8 cellular contexts compared by ENCODE assay signal in the genomic region with DNA sequence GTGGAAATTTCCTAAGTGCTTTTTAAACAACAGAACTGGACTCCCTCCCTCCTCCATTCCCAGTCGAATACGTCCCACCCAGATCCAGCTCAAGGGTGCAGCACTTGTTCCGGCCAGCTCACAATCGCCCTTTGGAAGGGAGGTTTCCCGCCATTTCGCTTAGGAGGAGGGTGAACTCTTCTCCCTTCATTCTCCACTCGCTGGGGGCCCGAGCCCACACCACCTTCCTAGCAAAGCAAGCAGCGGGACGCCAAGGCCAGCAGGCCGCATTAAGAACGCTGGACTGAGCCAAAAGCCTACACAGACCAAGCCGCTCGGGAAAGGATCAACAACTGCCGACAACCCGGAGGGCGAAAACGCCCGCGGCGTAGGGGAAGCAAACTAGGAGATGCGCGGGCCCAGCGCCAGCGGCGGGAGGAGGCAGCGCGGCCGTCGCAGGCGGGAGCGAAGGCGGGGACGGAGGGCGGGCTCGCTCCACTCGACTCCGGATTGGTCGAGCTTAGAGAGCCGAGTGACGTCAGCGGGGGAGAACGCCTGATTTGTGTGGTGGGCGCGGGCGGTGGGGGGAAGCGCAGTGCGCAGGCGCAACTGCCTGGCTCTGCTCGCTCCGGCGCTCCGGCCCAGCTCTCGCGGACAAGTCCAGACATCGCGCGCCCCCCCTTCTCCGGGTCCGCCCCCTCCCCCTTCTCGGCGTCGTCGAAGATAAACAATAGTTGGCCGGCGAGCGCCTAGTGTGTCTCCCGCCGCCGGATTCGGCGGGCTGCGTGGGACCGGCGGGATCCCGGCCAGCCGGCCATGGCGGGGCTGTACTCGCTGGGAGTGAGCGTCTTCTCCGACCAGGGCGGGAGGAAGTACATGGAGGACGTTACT. TPM values are rescaled to one million over a fixed set of nuclear protein-coding genes. Genes with fewer than 3 reads are reported as not detected.
DNase-seq lines count a peak whose midpoint lies in the region; ATAC-seq and TF ChIP-seq lines count a peak whose summit lies in the region.

A gene (plus strand): TSS at position 574 of the 870 bp plus-strand sequence. CDS start 222 bp downstream, at position 796.

- H3K27me3 ChIP-seq in HAP-1 (ENCODE audit: low read depth) (no peaks in the 10 kb centered on the region), MG63 (no peaks in the 10 kb centered on the region)

- H3K4me1 ChIP-seq in HAP-1: peaks cover 23% of the 10 kb centered on the region

- H3K4me1 Mint-ChIP-seq in natural killer cell treated with Interleukin-12 subunit alpha and Interleukin-12 subunit beta and Interleukin-15 and Interleukin-18, amount 100 ng/mL, for 72 hours (ENCODE audit: low read depth in 2 of 2): peaks cover 29 to 32% of the 10 kb centered on the region in 2 donors

- H3K4me3 Mint-ChIP-seq in natural killer cell treated with Interleukin-12 subunit alpha and Interleukin-12 subunit beta and Interleukin-15 and Interleukin-18, amount 100 ng/mL, for 72 hours: peak within 1 kb of the TSS; percentile 99

- peaks cover 8% of the 10 kb centered on the region for H3K36me3 ChIP-seq in HAP-1 (replicated peaks)
- H3K36me3 ChIP-seq in MG63: no peaks in the 10 kb centered on the region

- DNase-seq in G401 (ENCODE audit: low spot score) (peak; percentile 99), HAP-1 (ENCODE audit: low spot score in 2 of 2) (peak; percentile 97 to 99), MG63 (peak; percentile 99), SHP77 (lab: John Stamatoyannopoulos, UW) (peak; percentile 97 to 99), fibroblast of pulmonary artery (ENCODE audit: low read depth) (peak; percentile 99)
- DNase-seq in activated effector memory CD4-positive, alpha-beta T cell treated with Interleukin-2 at 50 U/mL for 16 hours: peak; percentile 96
- DNase-seq in natural killer cell treated with Interleukin-12 subunit alpha and Interleukin-12 subunit beta and Interleukin-15 and Interleukin-18, amount 100 ng/mL, for 72 hours (ENCODE audit: low spot score): peak; percentile 99
- peak; percentile 97 for DNase-seq in stimulated activated naive CD4-positive, alpha-beta T cell treated with Interleukin-2 at 50 U/mL for 16 hours (lab: John Stamatoyannopoulos, UW)

- H3K9me3 ChIP-seq in HAP-1 (no peaks in the 10 kb centered on the region), MG63 (no peaks in the 10 kb centered on the region)

- no peak for TF ChIP-seq CTCF in fibroblast of pulmonary artery (IDR thresholded peaks at IDR 0.05; ENCODE audit: low read length, missing control alignments)

- H3K9me3 Mint-ChIP-seq in natural killer cell treated with Interleukin-12 subunit alpha and Interleukin-12 subunit beta and Interleukin-15 and Interleukin-18, amount 100 ng/mL, for 72 hours: no peaks in the 10 kb centered on the region

- H3K27me3 Mint-ChIP-seq in natural killer cell treated with Interleukin-12 subunit alpha and Interleukin-12 subunit beta and Interleukin-15 and Interleukin-18, amount 100 ng/mL, for 72 hours: no peaks in the 10 kb centered on the region

- peaks cover 4% of the 10 kb centered on the region for H3K36me3 Mint-ChIP-seq in natural killer cell treated with Interleukin-12 subunit alpha and Interleukin-12 subunit beta and Interleukin-15 and Interleukin-18, amount 100 ng/mL, for 72 hours

- in situ Hi-C loops in G401 (cut with HindIII; ENCODE audit: low sequenced_read_pairs): no loop called here
- in situ Hi-C loops in HAP-1 (cut with MboI; ENCODE audit: low sequenced_read_pairs): no loop called here

- ATAC-seq in natural killer cell treated with Interleukin-12 subunit alpha and Interleukin-12 subunit beta and Interleukin-15 and Interleukin-18, amount 100 ng/mL, for 72 hours: peak; percentile 98 to 99

- H3K4me3 ChIP-seq in HAP-1 (peak within 1 kb of the TSS; percentile 94), MG63 (peak within 1 kb of the TSS; percentile 87), fibroblast of pulmonary artery (replicated peaks; ENCODE audit: low read depth, low read length) (peak within 1 kb of the TSS; percentile 96)

- H3K27ac Mint-ChIP-seq in natural killer cell treated with Interleukin-12 subunit alpha and Interleukin-12 subunit beta and Interleukin-15 and Interleukin-18, amount 100 ng/mL, for 72 hours: peak within 1 kb of the TSS; percentile 88 to 97

RNA-seq across cellular contexts. Expression of the gene that starts here (rescaled TPM):
- total RNA-seq in G401 (2014; rRNA removed; shearing (Covaris generic)): 17.2 and 31.4 TPM in 2 replicates
- total RNA-seq in MG63 (2014; rRNA removed; shearing (Covaris generic); ENCODE audit: low replicate concordance): 12.4 and 26.6 TPM in 2 replicates
- 10 to 100 TPM; 16.3 to 18.3 TPM for total RNA-seq in natural killer cell treated with Interleukin-12 subunit alpha and Interleukin-12 subunit beta and Interleukin-15 and Interleukin-18, amount 100 ng/mL, for 72 hours

Comparison
In these comparisons a context has a peak if more than half of its experiments do, and no peak if none do; other contexts are left out.
1. Peak in every context shown above with its lines: DNase-seq, ATAC-seq and H3K4me3 ChIP-seq.